ENCODE assay signal across 9 cellular contexts in genomic region chr10:29659770-29660097, GRCh38. TPM values are rescaled to one million over a fixed set of nuclear protein-coding genes. Genes with fewer than 3 reads are reported as not detected.
DNase-seq lines count a peak whose midpoint lies in the region; ATAC-seq and TF ChIP-seq lines count a peak whose summit lies in the region.
"Had no signal": no experiment of that assay in that cellular context is flagged by ENCODE, and none has a peak within 500 bp of the region (broad histone marks: within the 10 kb centered on the region; RNA-seq: fewer than 3 reads in every experiment).

No MANE protein-coding gene starts in this region.

- no peaks in the 10 kb centered on the region for H3K36me3 ChIP-seq in GM23248 (ENCODE audit: low read depth)
- H3K36me3 ChIP-seq in SJSA1, result peaks cover 13% of the 10 kb centered on the region
- peaks cover 0 to 32% of the 10 kb centered on the region in 2 donors for H3K36me3 ChIP-seq in gastroesophageal sphincter

- TF ChIP-seq EP300 in gastroesophageal sphincter (IDR thresholded peaks at IDR 0.05), result no peak

- no peak for DNase-seq in GM23248
- no peak for DNase-seq in SJSA1 (ENCODE audit: low read depth in 1 of 2, low spot score in 2 of 2)
- DNase-seq in OCI-M2 (lab: John Stamatoyannopoulos, UW; ENCODE audit: unreplicated experiment), result no peak
- DNase-seq: DMS 273 treated with DMSO at 0.1 percent for 48 hours had no signal

- peaks cover 25% of the 10 kb centered on the region for H3K4me1 ChIP-seq in GM23248 (ENCODE audit: insufficient read depth)
- peaks cover 38% of the 10 kb centered on the region for H3K4me1 ChIP-seq in SJSA1 (replicated peaks)
- peaks cover 7 to 79% (median 33%) of the 10 kb centered on the region in 3 donors for H3K4me1 ChIP-seq in gastroesophageal sphincter

- H3K9me3 ChIP-seq in GM23248 (ENCODE audit: low read depth), result no peaks in the 10 kb centered on the region
- H3K9me3 ChIP-seq in SJSA1 (replicated peaks), result no peaks in the 10 kb centered on the region
- no peaks in the 10 kb centered on the region for H3K9me3 ChIP-seq in gastroesophageal sphincter

- no peaks in the 10 kb centered on the region for H3K27me3 ChIP-seq in GM23248 (replicated peaks; ENCODE audit: insufficient read depth)
- no peaks in the 10 kb centered on the region for H3K27me3 ChIP-seq in SJSA1 (replicated peaks)
- no peaks in the 10 kb centered on the region for H3K27me3 ChIP-seq in gastroesophageal sphincter

- no peaks in the 10 kb centered on the region for H3K9me2 ChIP-seq in GM23248 (ENCODE audit: insufficient read depth)

- no peak for TF ChIP-seq POLR2A in gastroesophageal sphincter (IDR thresholded peaks at IDR 0.05)

- no peaks in the 10 kb centered on the region for H4K20me1 ChIP-seq in GM23248 (ENCODE audit: insufficient read depth)

- H3K4me3 ChIP-seq in GM23248 (peak overlapping the region; percentile 46), SJSA1 (no peak overlapping the region), gastroesophageal sphincter (no peak overlapping the region), skin epidermis (no peak overlapping the region)

- H3K9ac ChIP-seq in GM23248, result peak overlapping the region; percentile 72

- no peaks in the 10 kb centered on the region for H3K79me2 ChIP-seq in GM23248 (ENCODE audit: insufficient read depth)

- ATAC-seq in gastroesophageal sphincter (no peak), HG03280 (IDR thresholded peaks at IDR 0.05; ENCODE audit: unreplicated experiment) (no peak), HG03457 (IDR thresholded peaks at IDR 0.05; ENCODE audit: unreplicated experiment) (no peak), GM18870 (IDR thresholded peaks at IDR 0.05; ENCODE audit: unreplicated experiment) (no peak)

- in situ Hi-C loops in GM23248 (cut with MboI), result no loop called here

- H3F3A ChIP-seq in GM23248 (ENCODE audit: insufficient read depth), result peaks cover 30% of the 10 kb centered on the region

- H3K27ac ChIP-seq in GM23248 (peak overlapping the region; percentile 93), SJSA1 (peak overlapping the region; percentile 95), gastroesophageal sphincter (peak overlapping the region; percentile 36 to 84 (median 76)), skin epidermis (peak overlapping the region in 18 of 21 experiments; percentile 9 to 82 (median 56))

- peak overlapping the region; percentile 82 for H3K4me2 ChIP-seq in GM23248 (ENCODE audit: unreplicated experiment)

- no peak overlapping the region for H2AFZ ChIP-seq in GM23248

- TF ChIP-seq CTCF in gastroesophageal sphincter (IDR thresholded peaks at IDR 0.05), result no peak

- WGBS in GM23248 (ENCODE audit: low coverage in 1 of 2, low lambda C conversion rate in 2 of 2, missing lambda C conversion rate in 2 of 2), 2 experiments, result 0% methylated on average over 1 of the region's 1 CpG
- 0 to 10% methylated on average over 1 of the region's 1 CpG for WGBS in gastroesophageal sphincter (ENCODE audit: low coverage in 1 of 2), 2 donors

RNA-seq across cellular contexts. Expression of gene SVIL, which starts 25.0 kb away (rescaled TPM):
- 6.6 and 7.3 TPM in 2 replicates for total RNA-seq in GM23248 (2014; rRNA removed; shearing (Covaris generic))
- polyA plus RNA-seq in GM23248 (2016; fragmentation: Nextera tagmentation; extraction: Ambion mirVana), result 5.9 and 11.0 TPM in 2 replicates
- total RNA-seq in SJSA1 (2014; rRNA removed; shearing (Covaris generic)), result 10.2 and 429 TPM in 2 replicates
- 1,000 to 10,000 TPM in 2 of 4 donors, 100 to 1,000 TPM in 2; 585 to 1,262 (median 942) TPM for total RNA-seq in gastroesophageal sphincter
